In genomic region chr3:31754575-31755278, GRCh38 we compare ENCODE assay signal across 10 cellular contexts.
DNase-seq lines count a peak whose midpoint lies in the region; ATAC-seq and TF ChIP-seq lines count a peak whose summit lies in the region.
"Had no signal": no experiment of that assay in that cellular context is flagged by ENCODE, and none has a peak within 500 bp of the region (broad histone marks: within the 10 kb centered on the region; RNA-seq: fewer than 3 reads in every experiment).

No MANE protein-coding gene starts in this region.

- H3K36me3 ChIP-seq in effector memory CD4-positive, alpha-beta T cell (ENCODE audit: control insufficient read depth, insufficient read depth, low read length): no peaks in the 10 kb centered on the region

- H3K27ac ChIP-seq in effector memory CD4-positive, alpha-beta T cell (ENCODE audit: insufficient read depth, low read length, poor library complexity, severe bottlenecking): no peak overlapping the region

- intact Hi-C loops in activated CD4-positive, alpha-beta T cell treated with anti-CD3 and anti-CD28 coated beads, Interleukin-2, amount 10 ng/mL, durations not matched to agents 24 days and 14 days (cut with micrococcal nuclease): loop anchor here (1.0 to 10.0 kb wide), 10 partner anchors 50 to 1130 kb away; no protein-coding TSS in a partner anchor

- TF ChIP-seq CTCF in progenitor cell of endocrine pancreas (IDR thresholded peaks at IDR 0.05; ENCODE audit: unreplicated experiment): no peak

- peak overlapping the region; percentile 68 for H3K4me3 Mint-ChIP-seq in activated CD4-positive, alpha-beta T cell treated with anti-CD3 and anti-CD28 coated beads, Interleukin-2, amount 10 ng/mL, durations not matched to agents 24 days and 14 days
- H3K4me3 Mint-ChIP-seq in progenitor cell of endocrine pancreas (ENCODE audit: low read depth): no peak overlapping the region

- H3K36me3 Mint-ChIP-seq in activated CD4-positive, alpha-beta T cell treated with anti-CD3 and anti-CD28 coated beads, Interleukin-2, amount 10 ng/mL, durations not matched to agents 24 days and 14 days (ENCODE audit: low read depth): peaks cover 2% of the 10 kb centered on the region
- H3K36me3 Mint-ChIP-seq in progenitor cell of endocrine pancreas (ENCODE audit: insufficient read depth): no peaks in the 10 kb centered on the region

- H3K4me1 ChIP-seq in effector memory CD4-positive, alpha-beta T cell (ENCODE audit: control insufficient read depth, insufficient read depth, low read length, poor library complexity, severe bottlenecking): no peaks in the 10 kb centered on the region

- ATAC-seq in GM21723 (IDR thresholded peaks at IDR 0.05; ENCODE audit: unreplicated experiment): peak; percentile 92
- peak; percentile 95 for ATAC-seq in HG03378 (IDR thresholded peaks at IDR 0.05; ENCODE audit: unreplicated experiment)

- DNase-seq in activated CD4-positive, alpha-beta T cell treated with anti-CD3 and anti-CD28 coated beads, Interleukin-2, amount 10 ng/mL, durations not matched to agents 24 days and 14 days: peak; percentile 65
- no peak for DNase-seq in activated CD4-positive, alpha-beta T cell treated with anti-CD3 and anti-CD28 coated beads, Interleukin-2, amount 50 U/mL, for 4 hours
- no peak for DNase-seq in progenitor cell of endocrine pancreas (ENCODE audit: low spot score, unreplicated experiment)
- DNase-seq in effector memory CD4-positive, alpha-beta T cell: no peak
- DNase-seq in stimulated activated CD4-positive, alpha-beta T cell treated with anti-CD3 and anti-CD28 coated beads, Interleukin-1b, Interleukin-23, amount 100 ng/mL, for 48 hours: no peak
- DNase-seq in NAMALWA (ENCODE audit: low spot score): no peak
- DNase-seq: aorta, IMR-90 had no signal

- H3K9me3 ChIP-seq in effector memory CD4-positive, alpha-beta T cell (ENCODE audit: control insufficient read depth, low read length): no peaks in the 10 kb centered on the region

- H3K4me1 Mint-ChIP-seq in activated CD4-positive, alpha-beta T cell treated with anti-CD3 and anti-CD28 coated beads, Interleukin-2, amount 10 ng/mL, durations not matched to agents 24 days and 14 days: peaks cover 49% of the 10 kb centered on the region
- H3K4me1 Mint-ChIP-seq in progenitor cell of endocrine pancreas (ENCODE audit: low read depth): peaks cover 5% of the 10 kb centered on the region

- H3K4me3 ChIP-seq in effector memory CD4-positive, alpha-beta T cell (ENCODE audit: insufficient read depth, low read depth, low read length, poor library complexity, severe bottlenecking): no peak overlapping the region

- H3K27me3 ChIP-seq in effector memory CD4-positive, alpha-beta T cell (replicated peaks; ENCODE audit: control insufficient read depth, insufficient read depth, low read length, poor library complexity, severe bottlenecking): no peaks in the 10 kb centered on the region

- peak overlapping the region; percentile 95 for H3K27ac Mint-ChIP-seq in activated CD4-positive, alpha-beta T cell treated with anti-CD3 and anti-CD28 coated beads, Interleukin-2, amount 10 ng/mL, durations not matched to agents 24 days and 14 days
- peak overlapping the region; percentile 10 for H3K27ac Mint-ChIP-seq in progenitor cell of endocrine pancreas

- no peaks in the 10 kb centered on the region for H3K9me3 Mint-ChIP-seq in activated CD4-positive, alpha-beta T cell treated with anti-CD3 and anti-CD28 coated beads, Interleukin-2, amount 10 ng/mL, durations not matched to agents 24 days and 14 days
- no peaks in the 10 kb centered on the region for H3K9me3 Mint-ChIP-seq in progenitor cell of endocrine pancreas (ENCODE audit: low read depth)

- H3K27me3 Mint-ChIP-seq in activated CD4-positive, alpha-beta T cell treated with anti-CD3 and anti-CD28 coated beads, Interleukin-2, amount 10 ng/mL, durations not matched to agents 24 days and 14 days: no peaks in the 10 kb centered on the region
- H3K27me3 Mint-ChIP-seq in progenitor cell of endocrine pancreas: no peaks in the 10 kb centered on the region
